ENCODE assay signal across 16 cellular contexts in genomic region chr7:105621617-105622016, GRCh38. TPM values are rescaled to one million over a fixed set of nuclear protein-coding genes. Genes with fewer than 3 reads are reported as not detected.
DNase-seq lines count a peak whose midpoint lies in the region; ATAC-seq and TF ChIP-seq lines count a peak whose summit lies in the region.
"Had no signal": no experiment of that assay in that cellular context is flagged by ENCODE, and none has a peak within 500 bp of the region (broad histone marks: within the 10 kb centered on the region; RNA-seq: fewer than 3 reads in every experiment).

No MANE protein-coding gene starts in this region.

- no peaks in the 10 kb centered on the region for H3K36me3 Mint-ChIP-seq in Calu3 (ENCODE audit: insufficient read depth, unreplicated experiment)

- no peaks in the 10 kb centered on the region for H3K27me3 ChIP-seq in MG63
- H3K27me3 ChIP-seq: right lobe of liver, SJSA1, tibial artery had no signal

- no peaks in the 10 kb centered on the region for H3K36me3 ChIP-seq in MG63
- H3K36me3 ChIP-seq: SJSA1 had no signal

- no peak overlapping the region for H3K4me3 Mint-ChIP-seq in Calu3 (ENCODE audit: low read depth, unreplicated experiment)
- H3K4me3 Mint-ChIP-seq: mesothelial cell of epicardium had no signal

- H3K27ac Mint-ChIP-seq in Calu3 (ENCODE audit: unreplicated experiment), result no peak overlapping the region
- H3K27ac Mint-ChIP-seq: mesothelial cell of epicardium had no signal

- no peak overlapping the region for H3K4me3 ChIP-seq in MG63
- H3K4me3 ChIP-seq: right lobe of liver, SJSA1, tibial artery had no signal

- no peaks in the 10 kb centered on the region for H3K4me1 Mint-ChIP-seq in Calu3 (ENCODE audit: low read depth, unreplicated experiment)
- H3K4me1 Mint-ChIP-seq: mesothelial cell of epicardium had no signal

- H3K9me3 ChIP-seq in MG63, result no peaks in the 10 kb centered on the region
- H3K9me3 ChIP-seq: right lobe of liver, SJSA1, tibial artery had no signal

- H3K27ac ChIP-seq in temporal lobe (ENCODE audit: low read depth, low read length), result peak overlapping the region; percentile 23
- H3K27ac ChIP-seq: right lobe of liver, SJSA1, tibial artery had no signal

- peak; percentile 45 for DNase-seq in MG63
- DNase-seq in epidermal melanocyte (ENCODE audit: insufficient read length, low spot score), result peak; percentile 61
- DNase-seq in middle frontal gyrus (ENCODE audit: extremely low spot score, low spot score), result peak; percentile 39
- DNase-seq in cortex of kidney (lab: John Stamatoyannopoulos, UW), result no peak
- DNase-seq in Calu3, result no peak
- DNase-seq in SIG-M5 (lab: John Stamatoyannopoulos, UW), result no peak
- DNase-seq: activated CD8-positive, alpha-beta memory T cell treated with anti-CD3 and anti-CD28 coated beads, Interleukin-2, amount 50 U/mL, for 4 hours; amniotic stem cell; NCI-H1436; NCI-H748 treated with DMSO at 0.1 percent for 48 hours; right lobe of liver had no signal

- H3K9me3 Mint-ChIP-seq in Calu3 (ENCODE audit: low read depth, unreplicated experiment), result no peaks in the 10 kb centered on the region

- CTCF ChIA-PET in Calu3 (lab: Charles Lee), result no interaction called here

- no peaks in the 10 kb centered on the region for H3K27me3 Mint-ChIP-seq in Calu3 (ENCODE audit: unreplicated experiment)

- no TSS peak for BruUV-seq in Calu3 (replicated peaks; lab: Mats Ljungman, UMichigan)

- intact Hi-C loops in Calu3 (cut with micrococcal nuclease; ENCODE audit: unreplicated experiment), result no loop called here

- no peak for TF ChIP-seq CTCF in Calu3 (IDR thresholded peaks at IDR 0.05; ENCODE audit: unreplicated experiment)

- no peak for ATAC-seq in HG02759 (IDR thresholded peaks at IDR 0.05; ENCODE audit: unreplicated experiment)

RNA-seq across cellular contexts. Expression of gene EFCAB10, which starts 40.3 kb away (rescaled TPM):
- total RNA-seq in MG63 (2014; rRNA removed; shearing (Covaris generic); ENCODE audit: low replicate concordance), result not detected in 2 replicates
- 2.7 TPM for total RNA-seq in temporal lobe
- not detected in 2 replicates for total RNA-seq in Calu3 (2022)
- total RNA-seq: mesothelial cell of epicardium, right lobe of liver, SJSA1 had no signal

Comparison
In these comparisons a context has a peak if more than half of its experiments do, and no peak if none do; other contexts are left out.
1. DNase-seq: peak in MG63 (single experiment), epidermal melanocyte (single experiment) and middle frontal gyrus (single experiment); none in cortex of kidney (single experiment), Calu3 (single experiment) and SIG-M5 (single experiment).